8 cellular contexts compared by ENCODE assay signal in the genomic region with DNA sequence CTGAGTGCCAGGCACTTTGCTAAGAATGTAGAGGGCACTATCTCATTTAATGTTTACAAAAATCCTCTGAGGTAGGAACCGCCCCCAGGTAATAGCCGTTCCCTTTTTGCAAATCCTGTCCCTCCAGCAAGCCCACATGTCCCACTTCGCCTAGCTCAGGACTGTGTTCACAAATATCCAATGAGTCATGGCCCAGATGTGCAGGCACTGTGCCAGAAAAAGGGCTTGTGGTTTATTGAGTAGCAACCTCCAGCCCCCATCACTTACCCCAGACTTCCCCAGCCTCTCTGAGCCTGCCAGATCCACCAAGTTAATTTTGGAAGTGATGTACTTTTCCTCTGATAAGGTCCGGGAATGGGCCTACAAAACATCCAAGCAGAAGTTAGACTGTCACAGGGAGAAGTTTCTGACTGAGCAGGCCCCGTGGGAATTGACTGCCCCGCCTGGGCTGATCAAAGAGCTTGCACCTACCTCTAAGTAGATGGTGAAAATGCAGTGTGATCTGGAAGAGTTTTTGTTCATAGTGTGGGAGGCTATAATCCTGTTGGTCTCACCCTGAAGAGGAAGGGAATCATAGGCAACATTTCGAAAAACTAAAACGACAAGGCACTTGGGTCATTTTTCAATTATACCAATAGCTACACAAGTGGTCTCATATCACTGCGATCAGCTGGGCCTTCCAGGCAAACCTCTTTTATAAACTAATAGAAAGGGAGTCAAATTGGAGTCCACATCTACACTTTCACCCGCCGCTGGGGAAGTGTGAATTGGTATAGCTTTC. TPM values are rescaled to one million over a fixed set of nuclear protein-coding genes. Genes with fewer than 3 reads are reported as not detected.
DNase-seq lines count a peak whose midpoint lies in the region; ATAC-seq and TF ChIP-seq lines count a peak whose summit lies in the region.

No MANE protein-coding gene starts in this region.

- peak; percentile 39 for ATAC-seq in CD4-positive, alpha-beta T cell (ENCODE audit: poor library complexity)
- ATAC-seq in HG02610 (IDR thresholded peaks at IDR 0.05; ENCODE audit: unreplicated experiment), result peak; percentile 67
- peak; percentile 76 for ATAC-seq in stimulated activated memory B cell treated with anti-CD40 and anti-IgM and Interleukin-4, amounts not matched to agents 10 μg/mL and 1 μg/mL and 100 μg/mL, for 72 hours

- TF ChIP-seq POLR2A in breast epithelium (IDR thresholded peaks at IDR 0.05), result no peak

- no peaks in the 10 kb centered on the region for H3K36me3 Mint-ChIP-seq in CD4-positive, alpha-beta T cell (ENCODE audit: low read depth)
- no peaks in the 10 kb centered on the region for H3K36me3 Mint-ChIP-seq in stimulated activated memory B cell treated with anti-CD40 and anti-IgM and Interleukin-4, amounts not matched to agents 10 μg/mL and 1 μg/mL and 100 μg/mL, for 72 hours

- H3K36me3 ChIP-seq in breast epithelium, result no peaks in the 10 kb centered on the region

- no peaks in the 10 kb centered on the region for H3K27me3 ChIP-seq in CD4-positive, alpha-beta T cell (ENCODE audit: control insufficient read depth, insufficient read depth, low read length)
- H3K27me3 ChIP-seq in breast epithelium, result no peaks in the 10 kb centered on the region

- intact Hi-C loops in CD4-positive, alpha-beta T cell (cut with DNase I, micrococcal nuclease), result no loop called here
- intact Hi-C loops in breast epithelium (cut with DNase I; ENCODE audit: low total_unique reads), result no loop called here

- no peak overlapping the region for H3K27ac ChIP-seq in CD4-positive, alpha-beta T cell (ENCODE audit: low read depth, low read length)
- H3K27ac ChIP-seq in breast epithelium, result peak overlapping the region in 1 of 2 donors; percentile 55

- H3K27ac Mint-ChIP-seq in CD4-positive, alpha-beta T cell, result no peak overlapping the region
- H3K27ac Mint-ChIP-seq in stimulated activated memory B cell treated with anti-CD40 and anti-IgM and Interleukin-4, amounts not matched to agents 10 μg/mL and 1 μg/mL and 100 μg/mL, for 72 hours, result peak overlapping the region; percentile 40

- no peaks in the 10 kb centered on the region for H3K4me1 Mint-ChIP-seq in CD4-positive, alpha-beta T cell (ENCODE audit: low read depth)
- H3K4me1 Mint-ChIP-seq in stimulated activated memory B cell treated with anti-CD40 and anti-IgM and Interleukin-4, amounts not matched to agents 10 μg/mL and 1 μg/mL and 100 μg/mL, for 72 hours, result peaks cover 27% of the 10 kb centered on the region

- peak in 9 of 10 experiments; percentile 14 to 57 (median 34) for DNase-seq in CD4-positive, alpha-beta T cell
- peak; percentile 88 for DNase-seq in SIG-M5 treated with dmso at 0.1 percent for 504 hours (lab: John Stamatoyannopoulos, UW; ENCODE audit: unreplicated experiment)
- peak; percentile 60 to 67 for DNase-seq in breast epithelium (ENCODE audit: low spot score in 2 of 2)
- DNase-seq in medulla oblongata (ENCODE audit: extremely low spot score), result peak; percentile 41
- no peak for DNase-seq in foreskin melanocyte
- DNase-seq in germinal center (ENCODE audit: low spot score), result no peak

- no peaks in the 10 kb centered on the region for H3K27me3 Mint-ChIP-seq in CD4-positive, alpha-beta T cell
- no peaks in the 10 kb centered on the region for H3K27me3 Mint-ChIP-seq in stimulated activated memory B cell treated with anti-CD40 and anti-IgM and Interleukin-4, amounts not matched to agents 10 μg/mL and 1 μg/mL and 100 μg/mL, for 72 hours

- H3K4me1 ChIP-seq in breast epithelium, result no peaks in the 10 kb centered on the region

- no peak for TF ChIP-seq CTCF in CD4-positive, alpha-beta T cell (IDR thresholded peaks at IDR 0.05)
- TF ChIP-seq CTCF in breast epithelium (IDR thresholded peaks at IDR 0.05), result no peak

- no peak overlapping the region for H3K4me3 Mint-ChIP-seq in CD4-positive, alpha-beta T cell
- H3K4me3 Mint-ChIP-seq in stimulated activated memory B cell treated with anti-CD40 and anti-IgM and Interleukin-4, amounts not matched to agents 10 μg/mL and 1 μg/mL and 100 μg/mL, for 72 hours, result no peak overlapping the region

- H3K9me3 ChIP-seq in CD4-positive, alpha-beta T cell (ENCODE audit: control insufficient read depth, low read length), result no peaks in the 10 kb centered on the region
- no peaks in the 10 kb centered on the region for H3K9me3 ChIP-seq in breast epithelium

- CTCF ChIA-PET in CD4-positive, alpha-beta T cell (lab: Charles Lee), result interaction anchor here (0.7 to 1.2 kb wide), 2 partner anchors 66 to 103 kb away, joined by 3 to 4 read pairs; partner anchors contain the start of gene SETD2

- no peaks in the 10 kb centered on the region for H3K9me3 Mint-ChIP-seq in CD4-positive, alpha-beta T cell
- no peaks in the 10 kb centered on the region for H3K9me3 Mint-ChIP-seq in stimulated activated memory B cell treated with anti-CD40 and anti-IgM and Interleukin-4, amounts not matched to agents 10 μg/mL and 1 μg/mL and 100 μg/mL, for 72 hours

- H3K4me3 ChIP-seq in breast epithelium, result no peak overlapping the region

- POLR2A ChIA-PET in CD4-positive, alpha-beta T cell (lab: Charles Lee), result interaction anchor here (1.0 kb wide), 1 partner anchor 15 kb away, joined by 3 read pairs; no protein-coding TSS in a partner anchor

RNA-seq across cellular contexts. Expression of gene KIF9, which starts 15.7 kb away (rescaled TPM):
- 1 to 10 TPM; 8.0 to 9.2 TPM for total RNA-seq in CD4-positive, alpha-beta T cell
- 10 to 100 TPM in 1 of 3 donors, 1 to 10 TPM in 2; 4.5 to 10.7 (median 9.5) TPM for total RNA-seq in breast epithelium

RNA-seq across cellular contexts. Expression of gene KLHL18, which starts 15.8 kb away (rescaled TPM):
- 10 to 100 TPM; 43.3 to 43.7 TPM for total RNA-seq in CD4-positive, alpha-beta T cell
- total RNA-seq in breast epithelium, result 10 to 100 TPM; 12.5 to 14.5 (median 14.1) TPM

Comparison
In these comparisons a context has a peak if more than half of its experiments do, and no peak if none do; other contexts are left out.
1. DNase-seq: peak in CD4-positive, alpha-beta T cell (9 of 10), SIG-M5 treated with dmso at 0.1 percent for 504 hours (single experiment), breast epithelium (2 of 2) and medulla oblongata (single experiment); none in foreskin melanocyte (single experiment) and germinal center (single experiment).
2. Peak in every context shown above with its lines, with median percentiles within 50 percentile points of each other: ATAC-seq.